In the genomic region with DNA sequence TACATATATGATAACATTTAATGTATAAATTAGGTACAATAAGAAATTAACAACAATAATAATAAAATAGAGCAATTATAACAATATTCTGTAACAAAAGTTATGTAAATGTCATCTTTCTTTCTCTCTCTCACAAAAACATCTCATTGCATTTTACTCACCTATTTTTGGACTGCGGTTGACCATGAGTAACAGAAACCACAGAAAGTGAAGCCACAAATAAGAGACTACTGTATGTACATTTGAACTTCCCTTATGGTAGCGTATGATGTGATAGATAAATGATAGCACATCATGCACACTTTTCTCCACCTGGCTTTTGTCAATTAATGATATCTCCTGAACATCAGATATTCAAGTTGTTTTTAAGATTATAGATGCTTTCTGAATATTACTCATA, we compare ENCODE assay signal across 1 cellular context.
TF ChIP-seq lines count a peak whose summit lies in the region.

No MANE protein-coding gene starts in this region.

TF ChIP-seq in WTC11, 78 proteins besides CTCF, POLR2A, EP300 and RAD21 (continued from another document):
- TF ChIP-seq ZNF281 (CRISPR knock-in tag; IDR thresholded peaks at IDR 0.05) (no peak), ZNF532 (CRISPR knock-in tag; IDR thresholded peaks at IDR 0.05; ENCODE audit: borderline replicate concordance) (no peak), ZMAT4 (CRISPR knock-in tag; IDR thresholded peaks at IDR 0.05) (no peak)
- TF ChIP-seq, protein P1, sequence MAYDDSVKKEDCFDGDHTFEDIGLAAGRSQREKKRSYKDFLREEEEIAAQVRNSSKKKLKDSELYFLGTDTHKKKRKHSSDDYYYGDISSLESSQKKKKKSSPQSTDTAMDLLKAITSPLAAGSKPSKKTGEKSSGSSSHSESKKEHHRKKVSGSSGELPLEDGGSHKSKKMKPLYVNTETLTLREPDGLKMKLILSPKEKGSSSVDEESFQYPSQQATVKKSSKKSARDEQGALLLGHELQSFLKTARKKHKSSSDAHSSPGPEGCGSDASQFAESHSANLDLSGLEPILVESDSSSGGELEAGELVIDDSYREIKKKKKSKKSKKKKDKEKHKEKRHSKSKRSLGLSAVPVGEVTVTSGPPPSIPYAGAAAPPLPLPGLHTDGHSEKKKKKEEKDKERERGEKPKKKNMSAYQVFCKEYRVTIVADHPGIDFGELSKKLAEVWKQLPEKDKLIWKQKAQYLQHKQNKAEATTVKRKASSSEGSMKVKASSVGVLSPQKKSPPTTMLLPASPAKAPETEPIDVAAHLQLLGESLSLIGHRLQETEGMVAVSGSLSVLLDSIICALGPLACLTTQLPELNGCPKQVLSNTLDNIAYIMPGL (CRISPR knock-in tag; IDR thresholded peaks at IDR 0.05): no peak
